In the genomic region with DNA sequence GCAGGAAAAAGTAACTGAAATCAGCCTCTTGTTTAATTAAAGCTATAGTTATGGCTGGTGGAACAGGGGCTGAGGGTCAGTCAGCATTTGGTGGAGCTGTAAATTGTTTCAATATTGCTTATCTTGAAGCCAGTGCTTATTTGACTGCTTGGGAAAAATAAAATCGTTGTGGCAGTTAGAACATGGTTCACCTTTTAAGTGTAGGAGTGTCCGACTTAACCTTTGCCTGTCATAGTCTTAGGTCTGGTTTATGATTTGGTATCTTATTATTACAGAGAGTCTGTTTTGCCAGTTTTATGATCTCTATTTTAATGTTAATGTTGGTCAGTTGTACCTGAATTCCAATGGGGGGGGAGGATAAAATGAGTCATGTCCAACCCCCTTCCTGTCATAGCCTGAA, we compare ENCODE assay signal across 27 cellular contexts. TPM values are rescaled to one million over a fixed set of nuclear protein-coding genes. Genes with fewer than 3 reads are reported as not detected.
"Had no signal": no experiment of that assay in that cellular context is flagged by ENCODE, and none has a peak within 500 bp of the region (broad histone marks: within the 10 kb centered on the region; RNA-seq: fewer than 3 reads in every experiment).

No MANE protein-coding gene starts in this region.

- H3K27me3 ChIP-seq: stomach, suprapubic skin, testis, tibial artery, tibial nerve, transverse colon, upper lobe of left lung, upper lobe of right lung, uterus, vagina had no signal

- H3K4me1 ChIP-seq: stomach, suprapubic skin, testis, tibial artery, tibial nerve, transverse colon, upper lobe of left lung, upper lobe of right lung, uterus, vagina had no signal

- DNase-seq: stimulated activated CD4-positive, alpha-beta T cell treated with anti-CD3 and anti-CD28 coated beads, Interleukin-2, amount 100 ng/mL, for 48 hours; stimulated activated CD4-positive, alpha-beta T cell treated with anti-CD3 and anti-CD28 coated beads, Interleukin-4, amount 100 ng/mL, for 1 hour; stimulated activated CD4-positive, alpha-beta T cell treated with anti-CD3 and anti-CD28 coated beads, Interleukin-4, amount 100 ng/mL, for 24 hours; stimulated activated CD4-positive, alpha-beta T cell treated with anti-CD3 and anti-CD28 coated beads, Interleukin-4, amount 100 ng/mL, for 4 hours; stimulated activated CD8-positive, alpha-beta memory T cell treated with anti-CD3 and anti-CD28 coated beads, Interleukin-4, amount 100 ng/mL, for 48 hours; stimulated activated naive B cell treated with anti-CD40 and anti-IgM and Interleukin-4, amounts not matched to agents 10 μg/mL and 1 μg/mL and 100 μg/mL, for 72 hours; stimulated activated naive CD4-positive, alpha-beta T cell; stimulated activated naive CD4-positive, alpha-beta T cell treated with Interleukin-2 at 50 U/mL for 16 hours; stimulated activated naive CD8-positive, alpha-beta T cell treated with anti-CD3 and anti-CD28 coated beads, Interleukin-15, amount 100 ng/mL, for 72 hours; stimulated activated naive CD8-positive, alpha-beta T cell treated with anti-CD3 and anti-CD28 coated beads, Interleukin-15, Interleukin-2, amounts not matched to agents 100 U/mL and 50 U/mL, for 24 hours; stomach; substantia nigra; testis; tibial artery; transverse colon; trophoblast cell; upper lobe of left lung; upper lobe of right lung; uterus had no signal

- H3K4me3 ChIP-seq: stomach, suprapubic skin, testis, thoracic aorta, tibial artery, tibial nerve, transverse colon, upper lobe of left lung, upper lobe of right lung, uterus, vagina had no signal

- ATAC-seq: stimulated activated effector memory CD8-positive, alpha-beta T cell treated with anti-CD3 and anti-CD28 coated beads, Interleukin-12 subunit alpha, Interleukin-12 subunit beta, amount 100 ng/mL, for 72 hours; stimulated activated memory B cell treated with anti-CD40 and anti-IgM and Interleukin-4, amounts not matched to agents 10 μg/mL and 1 μg/mL and 100 μg/mL, for 72 hours; stimulated activated naive B cell treated with anti-CD40 and anti-IgM and Interleukin-4, amounts not matched to agents 10 μg/mL and 1 μg/mL and 100 μg/mL, for 72 hours; stimulated activated naive CD8-positive, alpha-beta T cell treated with anti-CD3 and anti-CD28 coated beads, Interleukin-15, amount 100 ng/mL, for 72 hours; stimulated activated naive CD8-positive, alpha-beta T cell treated with anti-CD3 and anti-CD28 coated beads, Interleukin-15, Interleukin-2, amounts not matched to agents 100 U/mL and 50 U/mL, for 24 hours; upper lobe of right lung had no signal

- FAIRE-seq: urothelium cell line had no signal

- H3K36me3 ChIP-seq: stomach, suprapubic skin, thoracic aorta, tibial artery, tibial nerve, transverse colon, upper lobe of left lung, upper lobe of right lung, uterus, vagina had no signal

- H3K27ac ChIP-seq: stomach, suprapubic skin, testis, thoracic aorta, tibial artery, tibial nerve, transverse colon, upper lobe of left lung, upper lobe of right lung, uterus, vagina had no signal

- H3K9me3 ChIP-seq: suprapubic skin, testis, thoracic aorta, transverse colon, upper lobe of right lung, uterus, vagina had no signal

RNA-seq across cellular contexts. Expression of a gene that starts 27.2 kb away (rescaled TPM):
- total RNA-seq: subcutaneous adipose tissue, thoracic aorta, tibial nerve, upper lobe of right lung, vagina had no signal
